In genomic region chr2:224040753-224041152, GRCh38 we compare ENCODE assay signal across 24 cellular contexts. TPM values are rescaled to one million over a fixed set of nuclear protein-coding genes. Genes with fewer than 3 reads are reported as not detected.
DNase-seq lines count a peak whose midpoint lies in the region; ATAC-seq and TF ChIP-seq lines count a peak whose summit lies in the region.
"Had no signal": no experiment of that assay in that cellular context is flagged by ENCODE, and none has a peak within 500 bp of the region (broad histone marks: within the 10 kb centered on the region; RNA-seq: fewer than 3 reads in every experiment).

No MANE protein-coding gene starts in this region.

- H3K27ac Mint-ChIP-seq in activated naive CD8-positive, alpha-beta T cell treated with anti-CD3 and anti-CD28 coated beads, Interleukin-2, amount 10 ng/mL, durations not matched to agents 7 days and 5 days: no peak overlapping the region
- H3K27ac Mint-ChIP-seq in activated naive CD8-positive, alpha-beta T cell treated with anti-CD3 and anti-CD28 coated beads for 36 hours: no peak overlapping the region
- H3K27ac Mint-ChIP-seq in central memory CD8-positive, alpha-beta T cell (ENCODE audit: low read depth): no peak overlapping the region
- H3K27ac Mint-ChIP-seq: effector memory CD8-positive, alpha-beta T cell had no signal

- peaks cover 6% of the 10 kb centered on the region for H3K79me1 ChIP-seq in mesendoderm (ENCODE audit: low read length)

- no peak for DNase-seq in activated naive CD8-positive, alpha-beta T cell treated with anti-CD3 and anti-CD28 coated beads, Interleukin-2, amount 10 ng/mL, durations not matched to agents 7 days and 5 days
- no peak for DNase-seq in activated naive CD8-positive, alpha-beta T cell treated with anti-CD3 and anti-CD28 coated beads for 36 hours
- no peak for DNase-seq in central memory CD8-positive, alpha-beta T cell (ENCODE audit: low spot score in 2 of 2)
- DNase-seq in mesendoderm (peak; percentile 55), GM13977 (ENCODE audit: low spot score) (no peak)
- DNase-seq in effector memory CD4-positive, alpha-beta T cell: no peak
- DNase-seq: ACHN; activated CD4-positive, alpha-beta T cell treated with anti-CD3 and anti-CD28 coated beads for 4 hours; activated effector memory CD4-positive, alpha-beta T cell treated with Interleukin-2 at 50 U/mL for 16 hours; cerebellar nuclear complex; DMS79 treated with DMSO at 0.1 percent for 48 hours; effector memory CD8-positive, alpha-beta T cell; islet precursor cell; KBM-7; lower lobe of right lung; NCI-H1694 treated with DMSO at 0.1 percent for 48 hours; retina; stimulated activated CD4-positive, alpha-beta T cell treated with anti-CD3 and anti-CD28 coated beads, Interleukin-12 subunit alpha, Interleukin-12 subunit beta, amount 100 ng/mL, for 4 hours; stimulated activated CD8-positive, alpha-beta memory T cell treated with anti-CD3 and anti-CD28 coated beads, Interleukin-4, amount 100 ng/mL, for 48 hours had no signal

- peaks cover 32% of the 10 kb centered on the region for H3K79me2 ChIP-seq in mesendoderm (ENCODE audit: control insufficient read depth, insufficient read depth, low read length)

- peaks cover 3% of the 10 kb centered on the region for H3K36me3 ChIP-seq in mesendoderm (ENCODE audit: control insufficient read depth, insufficient read depth, low read length)
- H3K36me3 ChIP-seq in effector memory CD4-positive, alpha-beta T cell (ENCODE audit: control insufficient read depth, insufficient read depth, low read length): no peaks in the 10 kb centered on the region
- H3K36me3 ChIP-seq: lower lobe of right lung, vagina had no signal

- no peaks in the 10 kb centered on the region for H3K9me3 Mint-ChIP-seq in activated naive CD8-positive, alpha-beta T cell treated with anti-CD3 and anti-CD28 coated beads, Interleukin-2, amount 10 ng/mL, durations not matched to agents 7 days and 5 days
- H3K9me3 Mint-ChIP-seq in activated naive CD8-positive, alpha-beta T cell treated with anti-CD3 and anti-CD28 coated beads for 36 hours: no peaks in the 10 kb centered on the region
- no peaks in the 10 kb centered on the region for H3K9me3 Mint-ChIP-seq in central memory CD8-positive, alpha-beta T cell
- H3K9me3 Mint-ChIP-seq: effector memory CD8-positive, alpha-beta T cell had no signal

- no peak overlapping the region for H3K4ac ChIP-seq in mesendoderm (ENCODE audit: low read depth, low read length)

- no peak overlapping the region for H3K4me3 ChIP-seq in mesendoderm (ENCODE audit: low read length)
- no peak overlapping the region for H3K4me3 ChIP-seq in effector memory CD4-positive, alpha-beta T cell (ENCODE audit: insufficient read depth, low read depth, low read length, poor library complexity, severe bottlenecking)
- H3K4me3 ChIP-seq: lower lobe of right lung, vagina had no signal

- no peak overlapping the region for H3K9ac ChIP-seq in mesendoderm (ENCODE audit: low read length)
- H3K9ac ChIP-seq: SK-N-SH had no signal

- H3K27ac ChIP-seq in mesendoderm (ENCODE audit: low read depth, low read length): no peak overlapping the region
- H3K27ac ChIP-seq in effector memory CD4-positive, alpha-beta T cell (ENCODE audit: insufficient read depth, low read length, poor library complexity, severe bottlenecking): no peak overlapping the region
- H3K27ac ChIP-seq: C4-2B, lower lobe of right lung, vagina had no signal

- H3K36me3 Mint-ChIP-seq in activated naive CD8-positive, alpha-beta T cell treated with anti-CD3 and anti-CD28 coated beads, Interleukin-2, amount 10 ng/mL, durations not matched to agents 7 days and 5 days: peaks cover 2% of the 10 kb centered on the region
- H3K36me3 Mint-ChIP-seq in activated naive CD8-positive, alpha-beta T cell treated with anti-CD3 and anti-CD28 coated beads for 36 hours: peaks cover 2% of the 10 kb centered on the region
- H3K36me3 Mint-ChIP-seq in central memory CD8-positive, alpha-beta T cell (ENCODE audit: insufficient read depth): no peaks in the 10 kb centered on the region

- no peak overlapping the region for H3K18ac ChIP-seq in mesendoderm (ENCODE audit: low read length)

- no peak overlapping the region for H4K5ac ChIP-seq in mesendoderm (ENCODE audit: low read length)

- no peak overlapping the region for H2BK120ac ChIP-seq in mesendoderm (ENCODE audit: low read depth, low read length)

- H3K4me3 Mint-ChIP-seq in activated naive CD8-positive, alpha-beta T cell treated with anti-CD3 and anti-CD28 coated beads, Interleukin-2, amount 10 ng/mL, durations not matched to agents 7 days and 5 days: peak overlapping the region; percentile 4
- no peak overlapping the region for H3K4me3 Mint-ChIP-seq in activated naive CD8-positive, alpha-beta T cell treated with anti-CD3 and anti-CD28 coated beads for 36 hours
- peak overlapping the region; percentile 0 for H3K4me3 Mint-ChIP-seq in central memory CD8-positive, alpha-beta T cell

- H3K4me2 ChIP-seq in mesendoderm (ENCODE audit: low read length): no peak overlapping the region

- no peak for TF ChIP-seq CTCF in GM13977 (IDR thresholded peaks at IDR 0.05; ENCODE audit: extremely low read depth, insufficient read depth, missing control alignments)

- peaks cover 53% of the 10 kb centered on the region for H3K27me3 Mint-ChIP-seq in activated naive CD8-positive, alpha-beta T cell treated with anti-CD3 and anti-CD28 coated beads, Interleukin-2, amount 10 ng/mL, durations not matched to agents 7 days and 5 days
- peaks cover 49% of the 10 kb centered on the region for H3K27me3 Mint-ChIP-seq in activated naive CD8-positive, alpha-beta T cell treated with anti-CD3 and anti-CD28 coated beads for 36 hours
- H3K27me3 Mint-ChIP-seq in central memory CD8-positive, alpha-beta T cell: peaks cover 83% of the 10 kb centered on the region

- peaks cover 18% of the 10 kb centered on the region for H3K4me1 Mint-ChIP-seq in activated naive CD8-positive, alpha-beta T cell treated with anti-CD3 and anti-CD28 coated beads, Interleukin-2, amount 10 ng/mL, durations not matched to agents 7 days and 5 days
- peaks cover 21% of the 10 kb centered on the region for H3K4me1 Mint-ChIP-seq in activated naive CD8-positive, alpha-beta T cell treated with anti-CD3 and anti-CD28 coated beads for 36 hours
- H3K4me1 Mint-ChIP-seq in central memory CD8-positive, alpha-beta T cell: peaks cover 9% of the 10 kb centered on the region

- H3K56ac ChIP-seq in mesendoderm (ENCODE audit: low read length): peak overlapping the region; percentile 37

- H3K27me3 ChIP-seq in mesendoderm (ENCODE audit: insufficient read depth, low read length, poor library complexity): no peaks in the 10 kb centered on the region
- H3K27me3 ChIP-seq in effector memory CD4-positive, alpha-beta T cell (replicated peaks; ENCODE audit: control insufficient read depth, insufficient read depth, low read length, poor library complexity, severe bottlenecking): peaks cover 3% of the 10 kb centered on the region
- H3K27me3 ChIP-seq: vagina had no signal

- peaks cover 10% of the 10 kb centered on the region for H3K4me1 ChIP-seq in mesendoderm (ENCODE audit: control insufficient read depth, low read depth, low read length)
- H3K4me1 ChIP-seq in effector memory CD4-positive, alpha-beta T cell (ENCODE audit: control insufficient read depth, insufficient read depth, low read length, poor library complexity, severe bottlenecking): peaks cover 3% of the 10 kb centered on the region

- no peak overlapping the region for H2BK5ac ChIP-seq in mesendoderm (ENCODE audit: low read length)

- H4K8ac ChIP-seq in mesendoderm (ENCODE audit: low read depth, low read length): no peak overlapping the region

- H3K9me3 ChIP-seq in effector memory CD4-positive, alpha-beta T cell (ENCODE audit: control insufficient read depth, low read length): no peaks in the 10 kb centered on the region
- H3K9me3 ChIP-seq: lower lobe of right lung, SK-N-SH, vagina had no signal

- H2AK5ac ChIP-seq in mesendoderm (ENCODE audit: low read length): no peak overlapping the region

- no peak for ATAC-seq in activated naive CD8-positive, alpha-beta T cell treated with anti-CD3 and anti-CD28 coated beads, Interleukin-2, amount 10 ng/mL, durations not matched to agents 7 days and 5 days (ENCODE audit: low read depth)
- no peak for ATAC-seq in central memory CD8-positive, alpha-beta T cell (replicated peaks; ENCODE audit: extremely low read depth, poor library complexity, severe bottlenecking)
- ATAC-seq in GM19328 (IDR thresholded peaks at IDR 0.05; ENCODE audit: unreplicated experiment) (no peak), HG03280 (IDR thresholded peaks at IDR 0.05; ENCODE audit: unreplicated experiment) (no peak)
- ATAC-seq: effector memory CD8-positive, alpha-beta T cell; lower lobe of right lung had no signal

- POLR2A ChIA-PET in activated naive CD8-positive, alpha-beta T cell treated with anti-CD3 and anti-CD28 coated beads, Interleukin-2, amount 10 ng/mL, durations not matched to agents 7 days and 5 days (lab: Charles Lee): no interaction called here

- in situ Hi-C loops in GM13977 (cut with MboI; ENCODE audit: low pct_unique_long_range_greater_than_20kb, low sequenced_read_pairs, unreplicated experiment): no loop called here

- no peak overlapping the region for H2BK15ac ChIP-seq in mesendoderm (replicated peaks; ENCODE audit: low read depth)

- no peak overlapping the region for H3K23ac ChIP-seq in mesendoderm (ENCODE audit: low read length)

- no CpG with 5 or more reads among the region's 3 CpGs for WGBS in mesendoderm (ENCODE audit: extremely low coverage, insufficient coverage, low lambda C conversion rate)

RNA-seq across cellular contexts. Expression of gene SERPINE2, which starts 1.7 kb away (rescaled TPM):
- total RNA-seq in activated naive CD8-positive, alpha-beta T cell treated with anti-CD3 and anti-CD28 coated beads, Interleukin-2, amount 10 ng/mL, durations not matched to agents 7 days and 5 days: 10 to 100 TPM; 22.2 to 22.3 TPM
- 10 to 100 TPM; 33.1 to 33.7 TPM for total RNA-seq in activated naive CD8-positive, alpha-beta T cell treated with anti-CD3 and anti-CD28 coated beads for 36 hours
- 995 TPM for polyA plus RNA-seq in mesendoderm (2013, experiment 1 of 2)
- polyA plus RNA-seq in mesendoderm (2013, experiment 2 of 2): 979 TPM
